Comparison of ENCODE assay signal across 2 cellular contexts in genomic region chr7:157884461-157885062, GRCh38.
TF ChIP-seq lines count a peak whose summit lies in the region.

No MANE protein-coding gene starts in this region.

TF ChIP-seq in HEK293, 187 proteins besides CTCF, POLR2A, EP300 and RAD21 (continued from another document):
- TF ChIP-seq ZNF600 (tag by site-specific recombination; IDR thresholded peaks at IDR 0.05) (no peak), ZNF791 (tag by site-specific recombination; IDR thresholded peaks at IDR 0.05) (no peak), ZNF785 (tag by site-specific recombination; IDR thresholded peaks at IDR 0.05) (no peak), ZBTB8A (tag by site-specific recombination; IDR thresholded peaks at IDR 0.05) (no peak), ZNF157 (tag by site-specific recombination; IDR thresholded peaks at IDR 0.05) (no peak), ZNF521 (tag by site-specific recombination; IDR thresholded peaks at IDR 0.05) (no peak), ZNF561 (tag by site-specific recombination; IDR thresholded peaks at IDR 0.05; ENCODE audit: borderline replicate concordance) (no peak), KLF17 (tag by site-specific recombination; IDR thresholded peaks at IDR 0.05) (no peak), PRDM10 (tag by site-specific recombination; IDR thresholded peaks at IDR 0.05) (no peak), ZNF76 (tag by site-specific recombination; IDR thresholded peaks at IDR 0.05; ENCODE audit: borderline replicate concordance, low read depth) (no peak), TRIM28 (IDR thresholded peaks at IDR 0.05; ENCODE audit: borderline replicate concordance, low read length) (peak; percentile 99), ZNF571 (tag by site-specific recombination; IDR thresholded peaks at IDR 0.05) (no peak)
TF ChIP-seq in HEK293: peak in this region for 2.

TF ChIP-seq in IMR-90, 13 proteins besides CTCF, POLR2A, EP300 and RAD21:
- no peak for TF ChIP-seq ELK1 (IDR thresholded peaks at IDR 0.05; ENCODE audit: borderline replicate concordance, low read depth, low read length)
- TF ChIP-seq USF2 (IDR thresholded peaks at IDR 0.05; ENCODE audit: low read depth, low read length), result no peak
- TF ChIP-seq MAZ (IDR thresholded peaks at IDR 0.05; ENCODE audit: borderline replicate concordance, low read depth, low read length), result no peak
- no peak for TF ChIP-seq BHLHE40 (IDR thresholded peaks at IDR 0.05; ENCODE audit: low read depth, low read length)
- TF ChIP-seq MXI1 (IDR thresholded peaks at IDR 0.05; ENCODE audit: borderline replicate concordance, low read depth, low read length), result no peak
- TF ChIP-seq RFX5 (IDR thresholded peaks at IDR 0.05; ENCODE audit: low read depth, low read length), result no peak
- TF ChIP-seq MAFK (IDR thresholded peaks at IDR 0.05; ENCODE audit: low read depth, low read length), result no peak
- no peak for TF ChIP-seq CEBPB (IDR thresholded peaks at IDR 0.05; ENCODE audit: low read depth, low read length)
- TF ChIP-seq CHD1 (IDR thresholded peaks at IDR 0.05; ENCODE audit: low read depth, low read length), result no peak
- no peak for TF ChIP-seq FOS (IDR thresholded peaks at IDR 0.05; ENCODE audit: low read depth, low read length)
- no peak for TF ChIP-seq NFE2L2 (IDR thresholded peaks at IDR 0.05; ENCODE audit: low read depth, low read length)
- TF ChIP-seq SMC3 (IDR thresholded peaks at IDR 0.05; ENCODE audit: low read depth, low read length), result no peak
- TF ChIP-seq RCOR1 (IDR thresholded peaks at IDR 0.05; ENCODE audit: insufficient replicate concordance, low read length), result no peak
